Comparison of ENCODE assay signal across 8 cellular contexts in the genomic region with DNA sequence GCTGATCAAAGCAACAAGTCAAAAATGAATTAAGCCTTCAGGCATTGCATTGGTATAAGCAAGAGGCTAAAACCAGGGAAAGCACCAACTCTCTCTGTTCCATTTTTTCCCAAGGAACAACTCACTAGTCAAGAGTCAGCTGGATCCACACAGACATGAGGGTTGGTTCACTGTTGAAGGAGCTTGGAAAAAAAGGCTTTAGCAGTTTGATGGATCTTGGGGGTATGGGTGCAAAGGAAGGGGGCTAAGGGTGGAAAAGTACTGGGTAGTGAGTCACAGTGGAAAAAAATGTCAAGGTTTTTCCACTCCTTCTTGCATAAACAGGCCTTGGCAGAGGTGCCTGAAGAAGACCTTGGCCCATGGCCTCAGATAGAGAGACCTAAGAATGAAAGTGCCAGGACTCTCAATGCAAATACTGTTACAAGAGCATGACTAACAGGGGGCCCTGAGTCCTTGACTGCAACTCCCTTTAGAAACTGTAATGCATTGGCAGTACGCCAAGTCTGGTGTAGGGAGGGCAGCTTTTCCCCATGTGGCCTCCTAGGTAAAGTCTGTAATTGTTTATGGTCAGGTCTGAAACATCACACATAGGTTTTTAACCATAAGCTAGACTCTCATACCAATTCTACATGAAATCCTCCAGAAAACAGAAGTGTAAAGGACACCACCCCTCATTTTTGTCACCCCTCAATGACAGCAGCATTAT. TPM values are rescaled to one million over a fixed set of nuclear protein-coding genes. Genes with fewer than 3 reads are reported as not detected.
DNase-seq lines count a peak whose midpoint lies in the region; ATAC-seq and TF ChIP-seq lines count a peak whose summit lies in the region.

No MANE protein-coding gene starts in this region.

- no peak overlapping the region for H3K4me3 ChIP-seq in CD8-positive, alpha-beta T cell (ENCODE audit: low read depth, low read length)

- H3K36me3 Mint-ChIP-seq in CD8-positive, alpha-beta T cell: peaks cover 77% of the 10 kb centered on the region
- H3K36me3 Mint-ChIP-seq in activated T-cell treated with anti-CD3 and anti-CD28 coated beads, Interleukin-2, amount 50 U/mL, for 4 hours (ENCODE audit: insufficient read depth): peaks cover 42% of the 10 kb centered on the region

- no peaks in the 10 kb centered on the region for H3K9me3 ChIP-seq in CD8-positive, alpha-beta T cell (ENCODE audit: low read length)

- intact Hi-C loops in CD8-positive, alpha-beta T cell (cut with DNase I, micrococcal nuclease): loop anchor here in 1 of 2 experiments (5.0 kb wide), 1 partner anchor 67 kb away; no protein-coding TSS in a partner anchor
- intact Hi-C loops in left colon (cut with DNase I, micrococcal nuclease): no loop called here

- POLR2A ChIA-PET in CD8-positive, alpha-beta T cell (lab: Charles Lee): no interaction called here

- no peak overlapping the region for H3K4me3 Mint-ChIP-seq in CD8-positive, alpha-beta T cell
- no peak overlapping the region for H3K4me3 Mint-ChIP-seq in activated T-cell treated with anti-CD3 and anti-CD28 coated beads, Interleukin-2, amount 50 U/mL, for 4 hours

- H3K4me1 ChIP-seq in CD8-positive, alpha-beta T cell (ENCODE audit: insufficient read depth, low read length): no peaks in the 10 kb centered on the region

- H3K9me3 Mint-ChIP-seq in CD8-positive, alpha-beta T cell: no peaks in the 10 kb centered on the region
- H3K9me3 Mint-ChIP-seq in activated T-cell treated with anti-CD3 and anti-CD28 coated beads, Interleukin-2, amount 50 U/mL, for 4 hours: no peaks in the 10 kb centered on the region

- ATAC-seq in CD8-positive, alpha-beta T cell: no peak
- peak; percentile 98 for ATAC-seq in HG03103 (IDR thresholded peaks at IDR 0.05; ENCODE audit: low read depth, unreplicated experiment)
- ATAC-seq in activated T-cell treated with anti-CD3 and anti-CD28 coated beads, Interleukin-2, amount 50 U/mL, for 4 hours: peak; percentile 99 to 100
- ATAC-seq in left colon: peak; percentile 69

- H3K4me1 Mint-ChIP-seq in CD8-positive, alpha-beta T cell (ENCODE audit: low read depth): peaks cover 5% of the 10 kb centered on the region
- peaks cover 15% of the 10 kb centered on the region for H3K4me1 Mint-ChIP-seq in activated T-cell treated with anti-CD3 and anti-CD28 coated beads, Interleukin-2, amount 50 U/mL, for 4 hours (ENCODE audit: low read depth)

- peaks cover 23% of the 10 kb centered on the region for H3K36me3 ChIP-seq in CD8-positive, alpha-beta T cell (ENCODE audit: insufficient read depth, low read length)

- DNase-seq in CD8-positive, alpha-beta T cell: peak in 1 of 7 experiments; percentile 7
- DNase-seq in GM19238 (ENCODE audit: insufficient read length, low spot score) (peak; percentile 61), NCI-H2196 (lab: John Stamatoyannopoulos, UW; ENCODE audit: unreplicated experiment) (peak; percentile 57), left colon (peak; percentile 15 to 41), medulla oblongata (ENCODE audit: extremely low spot score) (no peak), GOT3 (lab: John Stamatoyannopoulos, UW) (no peak)
- DNase-seq in activated T-cell treated with anti-CD3 and anti-CD28 coated beads, Interleukin-2, amount 50 U/mL, for 4 hours: peak; percentile 18

- H3K27me3 ChIP-seq in CD8-positive, alpha-beta T cell (ENCODE audit: insufficient read depth, low read length): no peaks in the 10 kb centered on the region

- TF ChIP-seq CTCF in CD8-positive, alpha-beta T cell (IDR thresholded peaks at IDR 0.05): no peak

- H3K27me3 Mint-ChIP-seq in CD8-positive, alpha-beta T cell (ENCODE audit: low read depth): no peaks in the 10 kb centered on the region
- no peaks in the 10 kb centered on the region for H3K27me3 Mint-ChIP-seq in activated T-cell treated with anti-CD3 and anti-CD28 coated beads, Interleukin-2, amount 50 U/mL, for 4 hours (ENCODE audit: low read depth)

- CTCF ChIA-PET in CD8-positive, alpha-beta T cell (lab: Charles Lee): no interaction called here

- no peak overlapping the region for H3K27ac ChIP-seq in CD8-positive, alpha-beta T cell (ENCODE audit: low read depth, low read length)

- peak overlapping the region; percentile 33 for H3K27ac Mint-ChIP-seq in CD8-positive, alpha-beta T cell

RNA-seq across cellular contexts. Expression of gene ACTL7A, which starts 23.7 kb away (rescaled TPM):
- total RNA-seq in CD8-positive, alpha-beta T cell: not detected
- not detected for total RNA-seq in activated T-cell treated with anti-CD3 and anti-CD28 coated beads, Interleukin-2, amount 50 U/mL, for 4 hours
- total RNA-seq in left colon: not detected

RNA-seq across cellular contexts. Expression of gene ACTL7B, which starts 30.0 kb away (rescaled TPM):
- total RNA-seq in CD8-positive, alpha-beta T cell: under 1 TPM in 1 of 2 experiments, not detected in 1; 0.24 TPM
- under 1 TPM in 1 of 3 donors, not detected in 2; 0.19 TPM for total RNA-seq in activated T-cell treated with anti-CD3 and anti-CD28 coated beads, Interleukin-2, amount 50 U/mL, for 4 hours
- not detected for total RNA-seq in left colon

RNA-seq across cellular contexts. Expression of gene ELP1, which starts 48.1 kb away (rescaled TPM):
- total RNA-seq in CD8-positive, alpha-beta T cell: 10 to 100 TPM; 22.4 to 26.8 TPM
- 10 to 100 TPM; 30.1 to 33.2 (median 32.8) TPM for total RNA-seq in activated T-cell treated with anti-CD3 and anti-CD28 coated beads, Interleukin-2, amount 50 U/mL, for 4 hours
- 10 to 100 TPM; 12.8 to 13.1 TPM for total RNA-seq in left colon

RNA-seq across cellular contexts. Expression of gene ABITRAM, which starts 48.4 kb away (rescaled TPM):
- total RNA-seq in CD8-positive, alpha-beta T cell: 10 to 100 TPM in 1 of 2 experiments, 1 to 10 TPM in 1; 6.9 to 10.6 TPM
- 10 to 100 TPM; 14.9 to 17.1 (median 16.6) TPM for total RNA-seq in activated T-cell treated with anti-CD3 and anti-CD28 coated beads, Interleukin-2, amount 50 U/mL, for 4 hours
- total RNA-seq in left colon: 10 to 100 TPM; 11.0 to 13.9 TPM

Comparison
In these comparisons a context has a peak if more than half of its experiments do, and no peak if none do; other contexts are left out.
1. DNase-seq: peak in GM19238 (single experiment), NCI-H2196 (single experiment), activated T-cell treated with anti-CD3 and anti-CD28 coated beads, Interleukin-2, amount 50 U/mL, for 4 hours (single experiment) and left colon (2 of 2); none in medulla oblongata (single experiment) and GOT3 (single experiment).